Comparison of ENCODE assay signal across 8 cellular contexts in genomic region chr10:32055478-32056135, GRCh38. TPM values are rescaled to one million over a fixed set of nuclear protein-coding genes. Genes with fewer than 3 reads are reported as not detected.
DNase-seq lines count a peak whose midpoint lies in the region; ATAC-seq lines count a peak whose summit lies in the region.

No MANE protein-coding gene starts in this region.

- no peaks in the 10 kb centered on the region for H3K9me3 Mint-ChIP-seq in effector memory CD8-positive, alpha-beta T cell

- peak overlapping the region; percentile 94 to 95 for H3K27ac Mint-ChIP-seq in effector memory CD8-positive, alpha-beta T cell

- H3K4me1 Mint-ChIP-seq in effector memory CD8-positive, alpha-beta T cell (ENCODE audit: low read depth in 2 of 2) = peaks cover 27 to 54% of the 10 kb centered on the region in 2 donors

- ATAC-seq in GM18517 (IDR thresholded peaks at IDR 0.05; ENCODE audit: unreplicated experiment) = peak; percentile 56
- peak; percentile 50 for ATAC-seq in HG03045 (IDR thresholded peaks at IDR 0.05; ENCODE audit: unreplicated experiment)
- ATAC-seq in effector memory CD8-positive, alpha-beta T cell (replicated peaks) = peak; percentile 63

- peaks cover 23% of the 10 kb centered on the region for H3K36me3 Mint-ChIP-seq in effector memory CD8-positive, alpha-beta T cell (ENCODE audit: insufficient read depth)

- H3K27me3 Mint-ChIP-seq in effector memory CD8-positive, alpha-beta T cell = no peaks in the 10 kb centered on the region

- H3K4me3 Mint-ChIP-seq in effector memory CD8-positive, alpha-beta T cell = peak overlapping the region; percentile 96 to 99

- peak; percentile 46 for DNase-seq in AG08395 (ENCODE audit: low spot score)
- DNase-seq in NCI-H526 treated with DMSO at 0.1 percent for 48 hours (lab: John Stamatoyannopoulos, UW) = peak; percentile 53
- peak; percentile 18 to 29 for DNase-seq in activated CD8-positive, alpha-beta memory T cell treated with anti-CD3 and anti-CD28 coated beads for 1 hour (ENCODE audit: extremely low read depth in 1 of 2, low read depth in 1 of 2)
- peak in 2 of 3 experiments; percentile 43 to 44 for DNase-seq in effector memory CD8-positive, alpha-beta T cell
- peak; percentile 91 for DNase-seq in mesenteric fat pad (ENCODE audit: low spot score)
- DNase-seq in stimulated activated CD8-positive, alpha-beta memory T cell treated with anti-CD3 and anti-CD28 coated beads, Interleukin-15, amount 100 ng/mL, for 48 hours (ENCODE audit: low read depth in 2 of 2) = peak; percentile 23 to 31

RNA-seq across cellular contexts. Expression of gene KIF5B, which starts 0.6 kb away (rescaled TPM):
- total RNA-seq in mesenteric fat pad = 116 TPM

Comparison
In these comparisons a context has a peak if more than half of its experiments do, and no peak if none do; other contexts are left out.
1. Peak in every context shown above with its lines: DNase-seq and ATAC-seq.
2. DNase-seq: peak in every context shown above with its lines; median percentile 91 in mesenteric fat pad; 53 in NCI-H526 treated with DMSO at 0.1 percent for 48 hours; 46 in AG08395; 44 in effector memory CD8-positive, alpha-beta T cell; 27 in stimulated activated CD8-positive, alpha-beta memory T cell treated with anti-CD3 and anti-CD28 coated beads, Interleukin-15, amount 100 ng/mL, for 48 hours; 24 in activated CD8-positive, alpha-beta memory T cell treated with anti-CD3 and anti-CD28 coated beads for 1 hour.